ENCODE assay signal across 1 cellular context in the genomic region with DNA sequence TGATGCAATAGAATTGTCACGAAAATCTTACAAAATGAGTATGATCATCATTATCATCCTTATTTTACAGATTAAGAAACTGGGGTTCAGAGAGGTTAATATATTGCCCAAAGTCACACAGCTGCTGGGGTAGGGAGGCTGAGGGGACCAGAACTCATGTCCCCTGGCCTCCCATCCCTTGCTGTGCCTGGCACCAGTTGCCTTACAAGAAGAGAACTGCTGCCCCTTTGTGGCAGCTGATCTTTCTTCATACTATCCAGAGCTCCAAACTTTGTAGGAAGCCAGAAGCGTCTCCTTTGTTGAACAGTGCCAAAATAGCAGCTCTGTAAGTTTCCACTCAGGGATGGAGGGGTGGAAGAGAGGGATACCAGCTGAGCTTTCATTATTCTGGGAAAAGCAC.
TF ChIP-seq lines count a peak whose summit lies in the region.

No MANE protein-coding gene starts in this region.

TF ChIP-seq in GM12878, 131 proteins besides CTCF, POLR2A, EP300 and RAD21 (continued from another document):
- TF ChIP-seq, protein P1, sequence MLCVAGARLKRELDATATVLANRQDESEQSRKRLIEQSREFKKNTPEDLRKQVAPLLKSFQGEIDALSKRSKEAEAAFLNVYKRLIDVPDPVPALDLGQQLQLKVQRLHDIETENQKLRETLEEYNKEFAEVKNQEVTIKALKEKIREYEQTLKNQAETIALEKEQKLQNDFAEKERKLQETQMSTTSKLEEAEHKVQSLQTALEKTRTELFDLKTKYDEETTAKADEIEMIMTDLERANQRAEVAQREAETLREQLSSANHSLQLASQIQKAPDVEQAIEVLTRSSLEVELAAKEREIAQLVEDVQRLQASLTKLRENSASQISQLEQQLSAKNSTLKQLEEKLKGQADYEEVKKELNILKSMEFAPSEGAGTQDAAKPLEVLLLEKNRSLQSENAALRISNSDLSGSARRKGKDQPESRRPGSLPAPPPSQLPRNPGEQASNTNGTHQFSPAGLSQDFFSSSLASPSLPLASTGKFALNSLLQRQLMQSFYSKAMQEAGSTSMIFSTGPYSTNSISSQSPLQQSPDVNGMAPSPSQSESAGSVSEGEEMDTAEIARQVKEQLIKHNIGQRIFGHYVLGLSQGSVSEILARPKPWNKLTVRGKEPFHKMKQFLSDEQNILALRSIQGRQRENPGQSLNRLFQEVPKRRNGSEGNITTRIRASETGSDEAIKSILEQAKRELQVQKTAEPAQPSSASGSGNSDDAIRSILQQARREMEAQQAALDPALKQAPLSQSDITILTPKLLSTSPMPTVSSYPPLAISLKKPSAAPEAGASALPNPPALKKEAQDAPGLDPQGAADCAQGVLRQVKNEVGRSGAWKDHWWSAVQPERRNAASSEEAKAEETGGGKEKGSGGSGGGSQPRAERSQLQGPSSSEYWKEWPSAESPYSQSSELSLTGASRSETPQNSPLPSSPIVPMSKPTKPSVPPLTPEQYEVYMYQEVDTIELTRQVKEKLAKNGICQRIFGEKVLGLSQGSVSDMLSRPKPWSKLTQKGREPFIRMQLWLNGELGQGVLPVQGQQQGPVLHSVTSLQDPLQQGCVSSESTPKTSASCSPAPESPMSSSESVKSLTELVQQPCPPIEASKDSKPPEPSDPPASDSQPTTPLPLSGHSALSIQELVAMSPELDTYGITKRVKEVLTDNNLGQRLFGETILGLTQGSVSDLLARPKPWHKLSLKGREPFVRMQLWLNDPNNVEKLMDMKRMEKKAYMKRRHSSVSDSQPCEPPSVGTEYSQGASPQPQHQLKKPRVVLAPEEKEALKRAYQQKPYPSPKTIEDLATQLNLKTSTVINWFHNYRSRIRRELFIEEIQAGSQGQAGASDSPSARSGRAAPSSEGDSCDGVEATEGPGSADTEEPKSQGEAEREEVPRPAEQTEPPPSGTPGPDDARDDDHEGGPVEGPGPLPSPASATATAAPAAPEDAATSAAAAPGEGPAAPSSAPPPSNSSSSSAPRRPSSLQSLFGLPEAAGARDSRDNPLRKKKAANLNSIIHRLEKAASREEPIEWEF (IDR thresholded peaks at IDR 0.05; ENCODE audit: insufficient replicate concordance, low read depth, low read length) = no peak
